Comparison of ENCODE assay signal across 20 cellular contexts in the genomic region with DNA sequence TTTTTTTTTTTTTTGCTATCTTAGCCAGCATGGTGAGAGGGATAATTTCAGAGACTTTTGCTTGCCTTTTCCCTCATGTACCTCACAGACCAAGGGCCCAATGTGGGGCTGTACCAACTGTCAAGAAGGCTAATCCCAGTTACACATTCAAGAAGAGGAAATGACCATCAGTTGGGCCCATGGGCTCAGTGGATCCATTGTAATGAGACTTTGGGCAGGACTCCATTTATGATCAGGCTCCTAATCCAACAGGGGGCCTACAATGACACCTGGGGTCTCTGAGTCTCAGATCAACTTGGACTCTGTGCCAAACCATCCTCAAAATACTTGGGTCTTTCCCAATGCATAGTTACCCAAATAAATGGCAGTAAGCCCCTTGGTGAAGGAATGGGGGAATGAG.
A peak's percentile ranks its signal among the peaks of the same experiment; 100 is the strongest.
DNase-seq lines count a peak whose midpoint lies in the region; ATAC-seq and TF ChIP-seq lines count a peak whose summit lies in the region.
"Had no signal": no experiment of that assay in that cellular context is flagged by ENCODE, and none has a peak within 500 bp of the region (broad histone marks: within the 10 kb centered on the region; RNA-seq: fewer than 3 reads in every experiment).

No MANE protein-coding gene starts in this region.

- no peak overlapping the region for H3T11ph ChIP-seq in H9 (ENCODE audit: low read length)

- H3K9me3 ChIP-seq in H9 (ENCODE audit: control insufficient read depth, low read depth, low read length) (no peaks in the 10 kb centered on the region), esophagus muscularis mucosa (no peaks in the 10 kb centered on the region)
- H3K9me3 ChIP-seq: A549, Caco-2 had no signal

- H3K4me3 Mint-ChIP-seq in activated CD8-positive, alpha-beta T cell treated with anti-CD3 and anti-CD28 coated beads, Interleukin-2, amount 10 ng/mL, durations not matched to agents 7 days and 5 days = no peak overlapping the region
- no peak overlapping the region for H3K4me3 Mint-ChIP-seq in activated CD8-positive, alpha-beta T cell treated with anti-CD3 and anti-CD28 coated beads for 36 hours
- H3K4me3 Mint-ChIP-seq in H9 = no peak overlapping the region
- H3K4me3 Mint-ChIP-seq: B cell; CD4-positive, alpha-beta T cell; CD8-positive, alpha-beta T cell had no signal

- H3K79me2 ChIP-seq in H9 (ENCODE audit: insufficient read depth, low read length) = no peaks in the 10 kb centered on the region

- no peaks in the 10 kb centered on the region for H3K36me3 Mint-ChIP-seq in activated CD8-positive, alpha-beta T cell treated with anti-CD3 and anti-CD28 coated beads, Interleukin-2, amount 10 ng/mL, durations not matched to agents 7 days and 5 days (ENCODE audit: low read depth)
- no peaks in the 10 kb centered on the region for H3K36me3 Mint-ChIP-seq in activated CD8-positive, alpha-beta T cell treated with anti-CD3 and anti-CD28 coated beads for 36 hours (ENCODE audit: low read depth)
- H3K36me3 Mint-ChIP-seq in H9 (ENCODE audit: insufficient read depth in 1 of 3, low read depth in 3 of 3) = peaks cover 0 to 2% (median 0%) of the 10 kb centered on the region in 3 experiments; a peak in 2 of 7 replicates
- H3K36me3 Mint-ChIP-seq: CD8-positive, alpha-beta T cell had no signal

- no peaks in the 10 kb centered on the region for H3K36me3 ChIP-seq in esophagus muscularis mucosa
- H3K36me3 ChIP-seq: BLaER1 treated with 17β-estradiol and CSF1 and Interleukin-3, amounts not matched to agents 10 nM and 100 nM had no signal

- H2BK120ac ChIP-seq in H9 (ENCODE audit: low read depth, low read length, poor library complexity, severe bottlenecking) = no peak overlapping the region

- H3K18ac ChIP-seq in H9 (ENCODE audit: insufficient read length, low read depth, low read length) = no peak overlapping the region

- H3K9ac ChIP-seq in H9 (ENCODE audit: extremely low read depth, insufficient read length, low read length) = no peak overlapping the region
- H3K9ac ChIP-seq: BLaER1 treated with 17β-estradiol and CSF1 and Interleukin-3, amounts not matched to agents 10 nM and 100 nM had no signal

- no peak overlapping the region for H3K27ac Mint-ChIP-seq in activated CD8-positive, alpha-beta T cell treated with anti-CD3 and anti-CD28 coated beads, Interleukin-2, amount 10 ng/mL, durations not matched to agents 7 days and 5 days
- H3K27ac Mint-ChIP-seq in activated CD8-positive, alpha-beta T cell treated with anti-CD3 and anti-CD28 coated beads for 36 hours = no peak overlapping the region
- no peak overlapping the region for H3K27ac Mint-ChIP-seq in H9
- H3K27ac Mint-ChIP-seq: B cell; CD4-positive, alpha-beta T cell; CD8-positive, alpha-beta T cell had no signal

- H2BK12ac ChIP-seq in H9 (ENCODE audit: insufficient read length, low read depth, low read length) = peak overlapping the region; percentile 17

- no peak overlapping the region for H3K14ac ChIP-seq in H9 (ENCODE audit: insufficient read depth, low read length)

- intact Hi-C loops in activated CD8-positive, alpha-beta T cell treated with anti-CD3 and anti-CD28 coated beads for 36 hours (cut with micrococcal nuclease) = no loop called here
- intact Hi-C loops in esophagus muscularis mucosa (cut with DNase I) = no loop called here

- H3K27ac ChIP-seq in H9 (ENCODE audit: insufficient read length, low read depth, low read length) (no peak overlapping the region), esophagus muscularis mucosa (replicated peaks in 1 of 4) (no peak overlapping the region)
- H3K27ac ChIP-seq: 22Rv1; A549; BLaER1 treated with 17β-estradiol and CSF1 and Interleukin-3, amounts not matched to agents 10 nM and 100 nM; C4-2B had no signal

- no peak overlapping the region for H3K4ac ChIP-seq in H9 (ENCODE audit: low read depth, low read length)

- no peaks in the 10 kb centered on the region for H3K23me2 ChIP-seq in H9 (ENCODE audit: insufficient read length, low read depth, low read length, poor library complexity, severe bottlenecking)

- H3K9me3 Mint-ChIP-seq in activated CD8-positive, alpha-beta T cell treated with anti-CD3 and anti-CD28 coated beads, Interleukin-2, amount 10 ng/mL, durations not matched to agents 7 days and 5 days (ENCODE audit: insufficient read depth) = no peaks in the 10 kb centered on the region
- no peaks in the 10 kb centered on the region for H3K9me3 Mint-ChIP-seq in activated CD8-positive, alpha-beta T cell treated with anti-CD3 and anti-CD28 coated beads for 36 hours
- peaks cover 0 to 4% of the 10 kb centered on the region in 2 experiments; a peak in 3 of 5 replicates for H3K9me3 Mint-ChIP-seq in H9
- H3K9me3 Mint-ChIP-seq: CD4-positive, alpha-beta T cell; CD8-positive, alpha-beta T cell had no signal

- H3K4me3 ChIP-seq in esophagus muscularis mucosa = no peak overlapping the region
- H3K4me3 ChIP-seq: A549; BLaER1 treated with 17β-estradiol and CSF1 and Interleukin-3, amounts not matched to agents 10 nM and 100 nM had no signal

- H2AFZ ChIP-seq in H9 (ENCODE audit: low read length) = no peak overlapping the region

- H4K8ac ChIP-seq in H9 (replicated peaks; ENCODE audit: insufficient read length, low read depth, low read length) = no peak overlapping the region

- no peaks in the 10 kb centered on the region for H3K4me1 Mint-ChIP-seq in activated CD8-positive, alpha-beta T cell treated with anti-CD3 and anti-CD28 coated beads, Interleukin-2, amount 10 ng/mL, durations not matched to agents 7 days and 5 days (ENCODE audit: low read depth)
- no peaks in the 10 kb centered on the region for H3K4me1 Mint-ChIP-seq in activated CD8-positive, alpha-beta T cell treated with anti-CD3 and anti-CD28 coated beads for 36 hours (ENCODE audit: low read depth)
- peaks cover 0 to 5% of the 10 kb centered on the region in 2 experiments; a peak in 2 of 4 replicates for H3K4me1 Mint-ChIP-seq in H9
- H3K4me1 Mint-ChIP-seq: B cell had no signal

- H3K23ac ChIP-seq in H9 (ENCODE audit: insufficient read length, low read depth, low read length) = no peak overlapping the region

- H4K5ac ChIP-seq in H9 (ENCODE audit: insufficient read length, low read depth, low read length) = no peak overlapping the region

- no peak overlapping the region for H3K56ac ChIP-seq in H9 (ENCODE audit: insufficient read length, low read depth, low read length)

- peak; percentile 1 for DNase-seq in activated CD8-positive, alpha-beta T cell treated with anti-CD3 and anti-CD28 coated beads, Interleukin-2, amount 10 ng/mL, durations not matched to agents 7 days and 5 days
- no peak for DNase-seq in activated CD8-positive, alpha-beta T cell treated with anti-CD3 and anti-CD28 coated beads for 36 hours
- peak; percentile 7 for DNase-seq in H9
- DNase-seq in ecto neural progenitor cell (ENCODE audit: low spot score) = peak; percentile 3
- peak; percentile 74 for DNase-seq in esophagus muscularis mucosa (ENCODE audit: extremely low spot score)
- no peak for DNase-seq in GM19238 (ENCODE audit: insufficient read length, low spot score)
- DNase-seq: AML-193; Caco-2; Calu3; CD4-positive, alpha-beta T cell; CD8-positive, alpha-beta T cell; DMS79 treated with DMSO at 0.1 percent for 48 hours; GF-D8 had no signal

- no peak for TF ChIP-seq POLR2A in esophagus muscularis mucosa (IDR thresholded peaks at IDR 0.05; ENCODE audit: low read depth)

- H2BK5ac ChIP-seq in H9 (ENCODE audit: insufficient read length, low read length) = no peak overlapping the region

- H4K20me1 ChIP-seq in H9 (ENCODE audit: control insufficient read depth, insufficient read depth, insufficient read length) = no peaks in the 10 kb centered on the region
- H4K20me1 ChIP-seq: BLaER1 treated with 17β-estradiol and CSF1 and Interleukin-3, amounts not matched to agents 10 nM and 100 nM had no signal

- TF ChIP-seq EP300 in esophagus muscularis mucosa (IDR thresholded peaks at IDR 0.05) = no peak

- no peak overlapping the region for H2BK15ac ChIP-seq in H9 (ENCODE audit: low read depth, low read length)

- H2AK5ac ChIP-seq in H9 (ENCODE audit: insufficient read length, low read length) = no peak overlapping the region

- H2BK20ac ChIP-seq in H9 (ENCODE audit: low read depth, low read length, poor library complexity, severe bottlenecking) = no peak overlapping the region

- CTCF ChIA-PET in activated CD8-positive, alpha-beta T cell treated with anti-CD3 and anti-CD28 coated beads, Interleukin-2, amount 10 ng/mL, durations not matched to agents 7 days and 5 days (lab: Charles Lee) = no interaction called here
- CTCF ChIA-PET in activated CD8-positive, alpha-beta T cell treated with anti-CD3 and anti-CD28 coated beads for 36 hours (lab: Charles Lee) = no interaction called here

- no peaks in the 10 kb centered on the region for H3K79me1 ChIP-seq in H9 (ENCODE audit: insufficient read depth, low read depth, low read length, poor library complexity, severe bottlenecking)

- POLR2A ChIA-PET in activated CD8-positive, alpha-beta T cell treated with anti-CD3 and anti-CD28 coated beads, Interleukin-2, amount 10 ng/mL, durations not matched to agents 7 days and 5 days (lab: Charles Lee) = no interaction called here
- POLR2A ChIA-PET in activated CD8-positive, alpha-beta T cell treated with anti-CD3 and anti-CD28 coated beads for 36 hours (lab: Charles Lee) = no interaction called here

- H3K27me3 ChIP-seq in H9 (ENCODE audit: insufficient read depth, low read length) = no peaks in the 10 kb centered on the region
- no peaks in the 10 kb centered on the region for H3K27me3 ChIP-seq in esophagus muscularis mucosa
- H3K27me3 ChIP-seq: BLaER1 treated with 17β-estradiol and CSF1 and Interleukin-3, amounts not matched to agents 10 nM and 100 nM had no signal

- peaks cover 2% of the 10 kb centered on the region for H3K27me3 Mint-ChIP-seq in activated CD8-positive, alpha-beta T cell treated with anti-CD3 and anti-CD28 coated beads, Interleukin-2, amount 10 ng/mL, durations not matched to agents 7 days and 5 days (ENCODE audit: low read depth)
- H3K27me3 Mint-ChIP-seq in activated CD8-positive, alpha-beta T cell treated with anti-CD3 and anti-CD28 coated beads for 36 hours = peaks cover 14% of the 10 kb centered on the region
- H3K27me3 Mint-ChIP-seq in H9 (ENCODE audit: low read depth) = no peaks in the 10 kb centered on the region

- no peak overlapping the region for H3K4me2 ChIP-seq in H9 (ENCODE audit: insufficient read depth, insufficient read length, low read length)
- H3K4me2 ChIP-seq: A549; BLaER1 treated with 17β-estradiol and CSF1 and Interleukin-3, amounts not matched to agents 10 nM and 100 nM had no signal

- H3K4me1 ChIP-seq in H9 (ENCODE audit: insufficient read depth, low read length) (no peaks in the 10 kb centered on the region), esophagus muscularis mucosa (no peaks in the 10 kb centered on the region)
- H3K4me1 ChIP-seq: A549; BLaER1 treated with 17β-estradiol and CSF1 and Interleukin-3, amounts not matched to agents 10 nM and 100 nM; Caco-2 had no signal

- no peak overlapping the region for H4K91ac ChIP-seq in H9 (ENCODE audit: insufficient read length, low read depth, low read length)

- no peak for TF ChIP-seq CTCF in activated CD8-positive, alpha-beta T cell treated with anti-CD3 and anti-CD28 coated beads for 36 hours (IDR thresholded peaks at IDR 0.05)
- TF ChIP-seq CTCF in H9 (conservative IDR thresholded peaks at IDR 0.05) (no peak), esophagus muscularis mucosa (IDR thresholded peaks at IDR 0.05) (no peak)

- ATAC-seq in activated CD8-positive, alpha-beta T cell treated with anti-CD3 and anti-CD28 coated beads, Interleukin-2, amount 10 ng/mL, durations not matched to agents 7 days and 5 days = no peak
- ATAC-seq in activated CD8-positive, alpha-beta T cell treated with anti-CD3 and anti-CD28 coated beads for 36 hours = no peak
- no peak for ATAC-seq in HG03097 (IDR thresholded peaks at IDR 0.05; ENCODE audit: low FRiP score, unreplicated experiment)
- ATAC-seq in GM18861 (IDR thresholded peaks at IDR 0.05; ENCODE audit: unreplicated experiment) = no peak
- ATAC-seq: A549; CD8-positive, alpha-beta T cell had no signal

Comparison
In these comparisons a context has a peak if more than half of its experiments do, and no peak if none do; other contexts are left out.
1. DNase-seq: peak in activated CD8-positive, alpha-beta T cell treated with anti-CD3 and anti-CD28 coated beads, Interleukin-2, amount 10 ng/mL, durations not matched to agents 7 days and 5 days (single experiment), H9 (single experiment), ecto neural progenitor cell (single experiment) and esophagus muscularis mucosa (single experiment); none in activated CD8-positive, alpha-beta T cell treated with anti-CD3 and anti-CD28 coated beads for 36 hours (single experiment) and GM19238 (single experiment).